18 cellular contexts compared by ENCODE assay signal in the genomic region with DNA sequence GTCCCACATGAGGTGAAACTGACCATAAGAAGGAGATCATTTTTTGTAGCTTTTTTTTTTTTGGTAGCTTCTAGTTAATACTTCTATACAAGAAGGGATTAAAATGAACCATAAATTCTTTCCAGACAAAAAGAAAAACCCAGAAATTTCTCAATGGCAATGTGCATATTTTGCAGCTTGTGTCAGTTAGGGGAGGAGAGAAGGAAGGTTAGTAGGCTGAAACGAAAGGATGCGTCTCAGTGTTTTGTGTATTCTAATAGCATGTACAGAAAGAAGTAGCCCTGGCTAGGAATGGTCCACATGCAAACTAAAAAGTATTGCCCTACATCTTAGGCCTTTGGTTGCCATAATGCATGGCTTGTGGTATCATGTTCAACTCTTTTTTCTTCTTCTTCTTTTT.
DNase-seq lines count a peak whose midpoint lies in the region.
"Had no signal": no experiment of that assay in that cellular context is flagged by ENCODE, and none has a peak within 500 bp of the region (broad histone marks: within the 10 kb centered on the region; RNA-seq: fewer than 3 reads in every experiment).

No MANE protein-coding gene starts in this region.

- H3K27ac ChIP-seq in caudate nucleus (ENCODE audit: low read depth, low read length) = no peak overlapping the region

- DNase-seq in EH (ENCODE audit: low read depth) (peak; percentile 12), NCI-H226 (peak; percentile 8), fibroblast of gingiva (ENCODE audit: low read depth) (peak; percentile 49), skeletal muscle cell (ENCODE audit: low read depth) (peak; percentile 12), NCI-H146 (lab: John Stamatoyannopoulos, UW) (no peak), caudate nucleus (lab: John Stamatoyannopoulos, UW) (no peak), NCI-H1930 (lab: John Stamatoyannopoulos, UW) (no peak), COLO668 (lab: John Stamatoyannopoulos, UW; ENCODE audit: unreplicated experiment) (no peak)
- DNase-seq: CD4-positive, CD25-positive, alpha-beta regulatory T cell; DMS79; GDM1; KG1; NCI-H1092; NCI-H1694; NCI-H69; NK-92 treated with Interleukin-12 subunit alpha and Interleukin-12 subunit beta, amount 100 ng/mL, for 24 hours; OCI-M1; RPMI8226 had no signal

- H3K4me3 ChIP-seq in skeletal muscle cell (ENCODE audit: low read depth, low read length) = no peak overlapping the region

Comparison
In these comparisons a context has a peak if more than half of its experiments do, and no peak if none do; other contexts are left out.
1. DNase-seq: peak in EH (single experiment), NCI-H226 (single experiment), fibroblast of gingiva (single experiment) and skeletal muscle cell (single experiment); none in NCI-H146 (single experiment), caudate nucleus (0 of 61), NCI-H1930 (0 of 2) and COLO668 (single experiment).